In the genomic region with DNA sequence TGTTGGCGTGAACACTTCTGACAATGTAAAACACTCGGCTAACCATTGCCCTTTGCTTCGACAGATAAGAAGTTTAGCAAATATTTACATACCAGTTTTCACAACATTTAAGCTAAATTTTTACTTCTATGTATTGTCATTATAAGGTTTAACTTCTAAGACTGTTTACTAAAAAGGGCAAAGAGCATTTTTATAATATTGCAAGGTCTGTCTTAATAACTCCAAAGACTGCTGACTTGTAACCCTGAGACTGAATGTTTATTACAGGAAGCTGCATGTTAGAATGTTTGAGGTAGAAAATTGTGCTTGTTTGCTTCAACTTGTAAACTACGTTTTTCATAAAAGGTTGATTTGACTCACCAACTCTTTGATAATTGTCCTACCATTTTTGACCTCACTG, we compare ENCODE assay signal across 1 cellular context.
TF ChIP-seq lines count a peak whose summit lies in the region.

No MANE protein-coding gene starts in this region.

TF ChIP-seq in HepG2, 621 proteins besides CTCF, POLR2A, EP300 and RAD21 (continued from another document and continues in another):
- TF ChIP-seq, protein P1, sequence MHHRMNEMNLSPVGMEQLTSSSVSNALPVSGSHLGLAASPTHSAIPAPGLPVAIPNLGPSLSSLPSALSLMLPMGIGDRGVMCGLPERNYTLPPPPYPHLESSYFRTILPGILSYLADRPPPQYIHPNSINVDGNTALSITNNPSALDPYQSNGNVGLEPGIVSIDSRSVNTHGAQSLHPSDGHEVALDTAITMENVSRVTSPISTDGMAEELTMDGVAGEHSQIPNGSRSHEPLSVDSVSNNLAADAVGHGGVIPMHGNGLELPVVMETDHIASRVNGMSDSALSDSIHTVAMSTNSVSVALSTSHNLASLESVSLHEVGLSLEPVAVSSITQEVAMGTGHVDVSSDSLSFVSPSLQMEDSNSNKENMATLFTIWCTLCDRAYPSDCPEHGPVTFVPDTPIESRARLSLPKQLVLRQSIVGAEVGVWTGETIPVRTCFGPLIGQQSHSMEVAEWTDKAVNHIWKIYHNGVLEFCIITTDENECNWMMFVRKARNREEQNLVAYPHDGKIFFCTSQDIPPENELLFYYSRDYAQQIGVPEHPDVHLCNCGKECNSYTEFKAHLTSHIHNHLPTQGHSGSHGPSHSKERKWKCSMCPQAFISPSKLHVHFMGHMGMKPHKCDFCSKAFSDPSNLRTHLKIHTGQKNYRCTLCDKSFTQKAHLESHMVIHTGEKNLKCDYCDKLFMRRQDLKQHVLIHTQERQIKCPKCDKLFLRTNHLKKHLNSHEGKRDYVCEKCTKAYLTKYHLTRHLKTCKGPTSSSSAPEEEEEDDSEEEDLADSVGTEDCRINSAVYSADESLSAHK (CRISPR knock-in tag; IDR thresholded peaks at IDR 0.05; ENCODE audit: borderline replicate concordance) = no peak
- TF ChIP-seq CBFB (CRISPR knock-in tag; IDR thresholded peaks at IDR 0.05) (no peak), ZNF367 (CRISPR knock-in tag; IDR thresholded peaks at IDR 0.05; ENCODE audit: borderline replicate concordance) (no peak), TARDBP (CRISPR knock-in tag; IDR thresholded peaks at IDR 0.05) (no peak), RELA (CRISPR knock-in tag; IDR thresholded peaks at IDR 0.05) (no peak), ZNF761 (CRISPR knock-in tag; conservative IDR thresholded peaks at IDR 0.05) (no peak), RNF2 (conservative IDR thresholded peaks at IDR 0.05; ENCODE audit: low read depth) (no peak), ZNF225 (CRISPR knock-in tag; IDR thresholded peaks at IDR 0.05) (no peak), THYN1 (CRISPR knock-in tag; IDR thresholded peaks at IDR 0.05; ENCODE audit: borderline replicate concordance, low read depth) (no peak), SMARCC2 (IDR thresholded peaks at IDR 0.05) (no peak), ELF3 (CRISPR knock-in tag; IDR thresholded peaks at IDR 0.05) (no peak; the same call in 1 of the 2 replicates), MLLT10 (CRISPR knock-in tag; IDR thresholded peaks at IDR 0.05) (no peak), SALL2 (CRISPR knock-in tag; IDR thresholded peaks at IDR 0.05) (no peak), XRCC5 (optimal IDR thresholded peaks at IDR 0.05; ENCODE audit: low read length) (no peak), KDM4B (CRISPR knock-in tag; IDR thresholded peaks at IDR 0.05) (no peak), ZNF30 (CRISPR knock-in tag; IDR thresholded peaks at IDR 0.05) (no peak), NFRKB (IDR thresholded peaks at IDR 0.05) (no peak), SOX6 (IDR thresholded peaks at IDR 0.05) (no peak), SOX6 (CRISPR knock-in tag; IDR thresholded peaks at IDR 0.05) (peak; percentile 88), ZNF136 (CRISPR knock-in tag; IDR thresholded peaks at IDR 0.05; ENCODE audit: low read depth) (no peak), ZNF678 (CRISPR knock-in tag; IDR thresholded peaks at IDR 0.05) (no peak), RARA (CRISPR knock-in tag; IDR thresholded peaks at IDR 0.05) (peak; percentile 77), ZBTB3 (CRISPR knock-in tag; IDR thresholded peaks at IDR 0.05; ENCODE audit: borderline replicate concordance, low read depth) (no peak), TBP (CRISPR knock-in tag; IDR thresholded peaks at IDR 0.05) (no peak)
- TF ChIP-seq, protein P2, sequence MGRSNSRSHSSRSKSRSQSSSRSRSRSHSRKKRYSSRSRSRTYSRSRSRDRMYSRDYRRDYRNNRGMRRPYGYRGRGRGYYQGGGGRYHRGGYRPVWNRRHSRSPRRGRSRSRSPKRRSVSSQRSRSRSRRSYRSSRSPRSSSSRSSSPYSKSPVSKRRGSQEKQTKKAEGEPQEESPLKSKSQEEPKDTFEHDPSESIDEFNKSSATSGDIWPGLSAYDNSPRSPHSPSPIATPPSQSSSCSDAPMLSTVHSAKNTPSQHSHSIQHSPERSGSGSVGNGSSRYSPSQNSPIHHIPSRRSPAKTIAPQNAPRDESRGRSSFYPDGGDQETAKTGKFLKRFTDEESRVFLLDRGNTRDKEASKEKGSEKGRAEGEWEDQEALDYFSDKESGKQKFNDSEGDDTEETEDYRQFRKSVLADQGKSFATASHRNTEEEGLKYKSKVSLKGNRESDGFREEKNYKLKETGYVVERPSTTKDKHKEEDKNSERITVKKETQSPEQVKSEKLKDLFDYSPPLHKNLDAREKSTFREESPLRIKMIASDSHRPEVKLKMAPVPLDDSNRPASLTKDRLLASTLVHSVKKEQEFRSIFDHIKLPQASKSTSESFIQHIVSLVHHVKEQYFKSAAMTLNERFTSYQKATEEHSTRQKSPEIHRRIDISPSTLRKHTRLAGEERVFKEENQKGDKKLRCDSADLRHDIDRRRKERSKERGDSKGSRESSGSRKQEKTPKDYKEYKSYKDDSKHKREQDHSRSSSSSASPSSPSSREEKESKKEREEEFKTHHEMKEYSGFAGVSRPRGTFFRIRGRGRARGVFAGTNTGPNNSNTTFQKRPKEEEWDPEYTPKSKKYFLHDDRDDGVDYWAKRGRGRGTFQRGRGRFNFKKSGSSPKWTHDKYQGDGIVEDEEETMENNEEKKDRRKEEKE (IDR thresholded peaks at IDR 0.05) = no peak
- TF ChIP-seq, protein P3, sequence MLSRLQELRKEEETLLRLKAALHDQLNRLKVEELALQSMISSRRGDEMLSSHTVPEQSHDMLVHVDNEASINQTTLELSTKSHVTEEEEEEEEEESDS (CRISPR knock-in tag; IDR thresholded peaks at IDR 0.05; ENCODE audit: borderline replicate concordance) = no peak
- TF ChIP-seq, protein P4, sequence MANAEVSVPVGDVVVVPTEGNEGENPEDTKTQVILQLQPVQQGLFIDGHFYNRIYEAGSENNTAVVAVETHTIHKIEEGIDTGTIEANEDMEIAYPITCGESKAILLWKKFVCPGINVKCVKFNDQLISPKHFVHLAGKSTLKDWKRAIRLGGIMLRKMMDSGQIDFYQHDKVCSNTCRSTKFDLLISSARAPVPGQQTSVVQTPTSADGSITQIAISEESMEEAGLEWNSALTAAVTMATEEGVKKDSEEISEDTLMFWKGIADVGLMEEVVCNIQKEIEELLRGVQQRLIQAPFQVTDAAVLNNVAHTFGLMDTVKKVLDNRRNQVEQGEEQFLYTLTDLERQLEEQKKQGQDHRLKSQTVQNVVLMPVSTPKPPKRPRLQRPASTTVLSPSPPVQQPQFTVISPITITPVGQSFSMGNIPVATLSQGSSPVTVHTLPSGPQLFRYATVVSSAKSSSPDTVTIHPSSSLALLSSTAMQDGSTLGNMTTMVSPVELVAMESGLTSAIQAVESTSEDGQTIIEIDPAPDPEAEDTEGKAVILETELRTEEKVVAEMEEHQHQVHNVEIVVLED (CRISPR knock-in tag; IDR thresholded peaks at IDR 0.05; ENCODE audit: borderline replicate concordance) = no peak
- TF ChIP-seq, protein P5, sequence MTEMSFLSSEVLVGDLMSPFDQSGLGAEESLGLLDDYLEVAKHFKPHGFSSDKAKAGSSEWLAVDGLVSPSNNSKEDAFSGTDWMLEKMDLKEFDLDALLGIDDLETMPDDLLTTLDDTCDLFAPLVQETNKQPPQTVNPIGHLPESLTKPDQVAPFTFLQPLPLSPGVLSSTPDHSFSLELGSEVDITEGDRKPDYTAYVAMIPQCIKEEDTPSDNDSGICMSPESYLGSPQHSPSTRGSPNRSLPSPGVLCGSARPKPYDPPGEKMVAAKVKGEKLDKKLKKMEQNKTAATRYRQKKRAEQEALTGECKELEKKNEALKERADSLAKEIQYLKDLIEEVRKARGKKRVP (CRISPR knock-in tag; IDR thresholded peaks at IDR 0.05) = 0 out of 4 replicates have a peak, but pooled peaks of 1 of the 2 experiments have one; percentile 38
- TF ChIP-seq, protein P6, sequence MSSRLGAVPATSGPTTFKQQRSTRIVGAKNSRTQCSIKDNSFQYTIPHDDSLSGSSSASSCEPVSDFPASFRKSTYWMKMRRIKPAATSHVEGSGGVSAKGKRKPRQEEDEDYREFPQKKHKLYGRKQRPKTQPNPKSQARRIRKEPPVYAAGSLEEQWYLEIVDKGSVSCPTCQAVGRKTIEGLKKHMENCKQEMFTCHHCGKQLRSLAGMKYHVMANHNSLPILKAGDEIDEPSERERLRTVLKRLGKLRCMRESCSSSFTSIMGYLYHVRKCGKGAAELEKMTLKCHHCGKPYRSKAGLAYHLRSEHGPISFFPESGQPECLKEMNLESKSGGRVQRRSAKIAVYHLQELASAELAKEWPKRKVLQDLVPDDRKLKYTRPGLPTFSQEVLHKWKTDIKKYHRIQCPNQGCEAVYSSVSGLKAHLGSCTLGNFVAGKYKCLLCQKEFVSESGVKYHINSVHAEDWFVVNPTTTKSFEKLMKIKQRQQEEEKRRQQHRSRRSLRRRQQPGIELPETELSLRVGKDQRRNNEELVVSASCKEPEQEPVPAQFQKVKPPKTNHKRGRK (CRISPR knock-in tag; IDR thresholded peaks at IDR 0.05) = no peak
- TF ChIP-seq, protein P7, sequence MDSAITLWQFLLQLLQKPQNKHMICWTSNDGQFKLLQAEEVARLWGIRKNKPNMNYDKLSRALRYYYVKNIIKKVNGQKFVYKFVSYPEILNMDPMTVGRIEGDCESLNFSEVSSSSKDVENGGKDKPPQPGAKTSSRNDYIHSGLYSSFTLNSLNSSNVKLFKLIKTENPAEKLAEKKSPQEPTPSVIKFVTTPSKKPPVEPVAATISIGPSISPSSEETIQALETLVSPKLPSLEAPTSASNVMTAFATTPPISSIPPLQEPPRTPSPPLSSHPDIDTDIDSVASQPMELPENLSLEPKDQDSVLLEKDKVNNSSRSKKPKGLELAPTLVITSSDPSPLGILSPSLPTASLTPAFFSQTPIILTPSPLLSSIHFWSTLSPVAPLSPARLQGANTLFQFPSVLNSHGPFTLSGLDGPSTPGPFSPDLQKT (CRISPR knock-in tag; IDR thresholded peaks at IDR 0.05; ENCODE audit: borderline replicate concordance) = no peak
- TF ChIP-seq, protein P8, sequence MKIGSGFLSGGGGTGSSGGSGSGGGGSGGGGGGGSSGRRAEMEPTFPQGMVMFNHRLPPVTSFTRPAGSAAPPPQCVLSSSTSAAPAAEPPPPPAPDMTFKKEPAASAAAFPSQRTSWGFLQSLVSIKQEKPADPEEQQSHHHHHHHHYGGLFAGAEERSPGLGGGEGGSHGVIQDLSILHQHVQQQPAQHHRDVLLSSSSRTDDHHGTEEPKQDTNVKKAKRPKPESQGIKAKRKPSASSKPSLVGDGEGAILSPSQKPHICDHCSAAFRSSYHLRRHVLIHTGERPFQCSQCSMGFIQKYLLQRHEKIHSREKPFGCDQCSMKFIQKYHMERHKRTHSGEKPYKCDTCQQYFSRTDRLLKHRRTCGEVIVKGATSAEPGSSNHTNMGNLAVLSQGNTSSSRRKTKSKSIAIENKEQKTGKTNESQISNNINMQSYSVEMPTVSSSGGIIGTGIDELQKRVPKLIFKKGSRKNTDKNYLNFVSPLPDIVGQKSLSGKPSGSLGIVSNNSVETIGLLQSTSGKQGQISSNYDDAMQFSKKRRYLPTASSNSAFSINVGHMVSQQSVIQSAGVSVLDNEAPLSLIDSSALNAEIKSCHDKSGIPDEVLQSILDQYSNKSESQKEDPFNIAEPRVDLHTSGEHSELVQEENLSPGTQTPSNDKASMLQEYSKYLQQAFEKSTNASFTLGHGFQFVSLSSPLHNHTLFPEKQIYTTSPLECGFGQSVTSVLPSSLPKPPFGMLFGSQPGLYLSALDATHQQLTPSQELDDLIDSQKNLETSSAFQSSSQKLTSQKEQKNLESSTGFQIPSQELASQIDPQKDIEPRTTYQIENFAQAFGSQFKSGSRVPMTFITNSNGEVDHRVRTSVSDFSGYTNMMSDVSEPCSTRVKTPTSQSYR (CRISPR knock-in tag; IDR thresholded peaks at IDR 0.05; ENCODE audit: borderline replicate concordance) = no peak
- TF ChIP-seq, protein P9, sequence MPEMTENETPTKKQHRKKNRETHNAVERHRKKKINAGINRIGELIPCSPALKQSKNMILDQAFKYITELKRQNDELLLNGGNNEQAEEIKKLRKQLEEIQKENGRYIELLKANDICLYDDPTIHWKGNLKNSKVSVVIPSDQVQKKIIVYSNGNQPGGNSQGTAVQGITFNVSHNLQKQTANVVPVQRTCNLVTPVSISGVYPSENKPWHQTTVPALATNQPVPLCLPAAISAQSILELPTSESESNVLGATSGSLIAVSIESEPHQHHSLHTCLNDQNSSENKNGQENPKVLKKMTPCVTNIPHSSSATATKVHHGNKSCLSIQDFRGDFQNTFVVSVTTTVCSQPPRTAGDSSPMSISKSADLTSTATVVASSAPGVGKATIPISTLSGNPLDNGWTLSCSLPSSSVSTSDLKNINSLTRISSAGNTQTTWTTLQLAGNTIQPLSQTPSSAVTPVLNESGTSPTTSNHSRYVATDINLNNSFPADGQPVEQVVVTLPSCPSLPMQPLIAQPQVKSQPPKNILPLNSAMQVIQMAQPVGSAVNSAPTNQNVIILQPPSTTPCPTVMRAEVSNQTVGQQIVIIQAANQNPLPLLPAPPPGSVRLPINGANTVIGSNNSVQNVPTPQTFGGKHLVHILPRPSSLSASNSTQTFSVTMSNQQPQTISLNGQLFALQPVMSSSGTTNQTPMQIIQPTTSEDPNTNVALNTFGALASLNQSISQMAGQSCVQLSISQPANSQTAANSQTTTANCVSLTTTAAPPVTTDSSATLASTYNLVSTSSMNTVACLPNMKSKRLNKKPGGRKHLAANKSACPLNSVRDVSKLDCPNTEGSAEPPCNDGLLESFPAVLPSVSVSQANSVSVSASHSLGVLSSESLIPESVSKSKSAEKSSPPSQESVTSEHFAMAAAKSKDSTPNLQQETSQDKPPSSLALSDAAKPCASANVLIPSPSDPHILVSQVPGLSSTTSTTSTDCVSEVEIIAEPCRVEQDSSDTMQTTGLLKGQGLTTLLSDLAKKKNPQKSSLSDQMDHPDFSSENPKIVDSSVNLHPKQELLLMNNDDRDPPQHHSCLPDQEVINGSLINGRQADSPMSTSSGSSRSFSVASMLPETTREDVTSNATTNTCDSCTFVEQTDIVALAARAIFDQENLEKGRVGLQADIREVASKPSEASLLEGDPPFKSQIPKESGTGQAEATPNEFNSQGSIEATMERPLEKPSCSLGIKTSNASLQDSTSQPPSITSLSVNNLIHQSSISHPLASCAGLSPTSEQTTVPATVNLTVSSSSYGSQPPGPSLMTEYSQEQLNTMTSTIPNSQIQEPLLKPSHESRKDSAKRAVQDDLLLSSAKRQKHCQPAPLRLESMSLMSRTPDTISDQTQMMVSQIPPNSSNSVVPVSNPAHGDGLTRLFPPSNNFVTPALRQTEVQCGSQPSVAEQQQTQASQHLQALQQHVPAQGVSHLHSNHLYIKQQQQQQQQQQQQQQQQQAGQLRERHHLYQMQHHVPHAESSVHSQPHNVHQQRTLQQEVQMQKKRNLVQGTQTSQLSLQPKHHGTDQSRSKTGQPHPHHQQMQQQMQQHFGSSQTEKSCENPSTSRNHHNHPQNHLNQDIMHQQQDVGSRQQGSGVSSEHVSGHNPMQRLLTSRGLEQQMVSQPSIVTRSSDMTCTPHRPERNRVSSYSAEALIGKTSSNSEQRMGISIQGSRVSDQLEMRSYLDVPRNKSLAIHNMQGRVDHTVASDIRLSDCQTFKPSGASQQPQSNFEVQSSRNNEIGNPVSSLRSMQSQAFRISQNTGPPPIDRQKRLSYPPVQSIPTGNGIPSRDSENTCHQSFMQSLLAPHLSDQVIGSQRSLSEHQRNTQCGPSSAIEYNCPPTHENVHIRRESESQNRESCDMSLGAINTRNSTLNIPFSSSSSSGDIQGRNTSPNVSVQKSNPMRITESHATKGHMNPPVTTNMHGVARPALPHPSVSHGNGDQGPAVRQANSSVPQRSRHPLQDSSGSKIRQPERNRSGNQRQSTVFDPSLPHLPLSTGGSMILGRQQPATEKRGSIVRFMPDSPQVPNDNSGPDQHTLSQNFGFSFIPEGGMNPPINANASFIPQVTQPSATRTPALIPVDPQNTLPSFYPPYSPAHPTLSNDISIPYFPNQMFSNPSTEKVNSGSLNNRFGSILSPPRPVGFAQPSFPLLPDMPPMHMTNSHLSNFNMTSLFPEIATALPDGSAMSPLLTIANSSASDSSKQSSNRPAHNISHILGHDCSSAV (CRISPR knock-in tag; IDR thresholded peaks at IDR 0.05; ENCODE audit: borderline replicate concordance) = no peak
- TF ChIP-seq, protein P10, sequence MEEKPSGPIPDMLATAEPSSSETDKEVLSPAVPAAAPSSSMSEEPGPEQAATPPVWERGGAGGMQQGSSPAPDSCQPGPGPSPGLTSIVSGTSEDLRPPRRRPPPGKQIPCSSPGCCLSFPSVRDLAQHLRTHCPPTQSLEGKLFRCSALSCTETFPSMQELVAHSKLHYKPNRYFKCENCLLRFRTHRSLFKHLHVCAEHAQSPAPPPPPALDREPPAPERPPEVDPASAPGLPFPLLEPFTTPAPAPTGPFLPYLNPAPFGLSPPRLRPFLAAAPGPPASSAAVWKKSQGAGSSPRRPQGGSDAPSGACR (CRISPR knock-in tag; IDR thresholded peaks at IDR 0.05) = no peak
